Comparison of ENCODE assay signal across 21 cellular contexts in the genomic region with DNA sequence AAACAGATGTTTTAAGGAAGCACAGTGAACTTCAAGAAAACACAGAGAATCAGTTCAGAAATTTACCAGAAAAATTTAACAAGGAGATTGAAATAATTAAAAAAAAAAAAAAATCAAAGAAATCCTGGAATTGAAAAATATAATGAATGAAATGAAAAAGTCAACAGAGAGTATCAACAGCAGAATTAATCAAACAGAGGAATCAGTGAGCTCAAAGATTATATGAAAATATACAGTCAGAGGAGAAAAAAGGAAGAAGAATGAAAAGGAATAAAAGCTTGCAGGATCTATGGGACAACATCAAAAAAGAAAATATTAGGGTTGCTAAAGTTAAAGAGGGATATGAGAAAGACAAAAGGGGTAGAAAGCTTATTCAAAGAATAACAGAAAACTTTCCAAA.
"Had no signal": no experiment of that assay in that cellular context is flagged by ENCODE, and none has a peak within 500 bp of the region (broad histone marks: within the 10 kb centered on the region; RNA-seq: fewer than 3 reads in every experiment).

No MANE protein-coding gene starts in this region.

- H3K4me3 Mint-ChIP-seq: natural killer cell; neural crest cell; stimulated activated effector memory CD8-positive, alpha-beta T cell treated with anti-CD3 and anti-CD28 coated beads, Interleukin-12 subunit alpha, Interleukin-12 subunit beta, amount 100 ng/mL, for 72 hours had no signal

- DNase-seq: cortex of kidney; dorsolateral prefrontal cortex; effector CD8-positive, alpha-beta T cell; esophagus squamous epithelium; foreskin keratinocyte; heart left ventricle; hippocampal formation; left colon; mesendoderm; natural killer cell; posterior cingulate gyrus; stimulated activated CD4-positive, alpha-beta T cell treated with anti-CD3 and anti-CD28 coated beads, Interleukin-4, amount 100 ng/mL, for 1 hour; stimulated activated CD8-positive, alpha-beta memory T cell treated with anti-CD3 and anti-CD28 coated beads, Interleukin-4, amount 100 ng/mL, for 48 hours; stimulated activated naive CD8-positive, alpha-beta T cell treated with anti-CD3 and anti-CD28 coated beads, Interleukin-15, Interleukin-2, amounts not matched to agents 100 U/mL and 50 U/mL, for 24 hours; tibial artery; upper lobe of left lung; uterus had no signal

- H3K4me3 ChIP-seq: dorsolateral prefrontal cortex, esophagus squamous epithelium, heart left ventricle, right atrium auricular region, smooth muscle cell, tibial artery, upper lobe of left lung, uterus had no signal

- H3K4me1 ChIP-seq: esophagus squamous epithelium, foreskin keratinocyte, heart left ventricle, right atrium auricular region, tibial artery, upper lobe of left lung, uterus had no signal

- H3K4me1 Mint-ChIP-seq: natural killer cell; neural crest cell; stimulated activated effector memory CD8-positive, alpha-beta T cell treated with anti-CD3 and anti-CD28 coated beads, Interleukin-12 subunit alpha, Interleukin-12 subunit beta, amount 100 ng/mL, for 72 hours had no signal

- H3K27me3 ChIP-seq: dorsolateral prefrontal cortex, esophagus squamous epithelium, foreskin keratinocyte, heart left ventricle, right atrium auricular region, tibial artery, upper lobe of left lung, uterus had no signal

- H3K27ac Mint-ChIP-seq: stimulated activated effector memory CD8-positive, alpha-beta T cell treated with anti-CD3 and anti-CD28 coated beads, Interleukin-12 subunit alpha, Interleukin-12 subunit beta, amount 100 ng/mL, for 72 hours had no signal

- H3K27ac ChIP-seq: dorsolateral prefrontal cortex, esophagus squamous epithelium, foreskin keratinocyte, heart left ventricle, right atrium auricular region, tibial artery, upper lobe of left lung, uterus had no signal

- H3K36me3 ChIP-seq: uterus had no signal
